ENCODE assay signal across 8 cellular contexts in the genomic region with DNA sequence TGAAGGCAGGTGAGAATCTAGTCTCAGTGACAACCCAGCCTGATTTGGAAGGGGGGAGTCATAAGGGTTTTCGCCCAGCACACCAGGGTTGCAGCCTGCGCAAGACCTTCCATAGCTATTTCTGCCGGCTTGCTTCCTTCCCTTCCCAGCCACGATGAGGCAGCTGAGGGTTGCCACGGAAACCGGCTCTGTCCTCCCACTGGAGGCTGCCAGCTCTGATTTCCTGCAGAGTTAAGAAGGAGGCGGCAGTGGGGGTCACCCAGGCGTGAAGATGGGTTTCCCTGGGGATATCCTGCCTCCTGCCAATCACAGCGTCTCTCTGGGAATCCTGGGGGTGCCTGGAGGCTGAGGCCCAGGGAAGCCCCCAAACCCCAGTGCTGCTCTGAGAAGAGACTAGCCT. TPM values are rescaled to one million over a fixed set of nuclear protein-coding genes. Genes with fewer than 3 reads are reported as not detected.
DNase-seq lines count a peak whose midpoint lies in the region; ATAC-seq and TF ChIP-seq lines count a peak whose summit lies in the region.

No MANE protein-coding gene starts in this region.

- no peak for ATAC-seq in GM18868 (IDR thresholded peaks at IDR 0.05; ENCODE audit: unreplicated experiment)

- H3K4me3 ChIP-seq in fibroblast of mammary gland (ENCODE audit: control insufficient read depth, low read depth, low read length) = no peak overlapping the region

- DNase-seq in DMS153 (lab: John Stamatoyannopoulos, UW) (peak; percentile 22), DMS153 treated with DMSO at 0.1 percent for 48 hours (lab: John Stamatoyannopoulos, UW; ENCODE audit: unreplicated experiment) (no peak), NCI-H446 treated with DMSO at 0.1 percent for 48 hours (lab: John Stamatoyannopoulos, UW) (peak; percentile 54), fibroblast of mammary gland (ENCODE audit: low read depth) (peak; percentile 30), retina (peak; percentile 94), mesenteric fat pad (ENCODE audit: low spot score) (no peak)
- DNase-seq in stimulated activated CD4-positive, alpha-beta T cell treated with anti-CD3 and anti-CD28 coated beads, Interleukin-1b, Interleukin-23, amount 100 ng/mL, for 48 hours = no peak

- no peak for TF ChIP-seq CTCF in fibroblast of mammary gland (conservative IDR thresholded peaks at IDR 0.05; ENCODE audit: control insufficient read depth, insufficient read depth, low read depth, low read length)

RNA-seq across cellular contexts. Expression of gene KCNB1, which starts 23.1 kb away (rescaled TPM):
- 43.0 TPM for total RNA-seq in mesenteric fat pad

Comparison
In these comparisons a context has a peak if more than half of its experiments do, and no peak if none do; other contexts are left out.
1. DNase-seq: peak in DMS153 (single experiment), NCI-H446 treated with DMSO at 0.1 percent for 48 hours (single experiment), fibroblast of mammary gland (single experiment) and retina (single experiment); none in DMS153 treated with DMSO at 0.1 percent for 48 hours (single experiment), mesenteric fat pad (single experiment) and stimulated activated CD4-positive, alpha-beta T cell treated with anti-CD3 and anti-CD28 coated beads, Interleukin-1b, Interleukin-23, amount 100 ng/mL, for 48 hours (single experiment).